In the genomic region with DNA sequence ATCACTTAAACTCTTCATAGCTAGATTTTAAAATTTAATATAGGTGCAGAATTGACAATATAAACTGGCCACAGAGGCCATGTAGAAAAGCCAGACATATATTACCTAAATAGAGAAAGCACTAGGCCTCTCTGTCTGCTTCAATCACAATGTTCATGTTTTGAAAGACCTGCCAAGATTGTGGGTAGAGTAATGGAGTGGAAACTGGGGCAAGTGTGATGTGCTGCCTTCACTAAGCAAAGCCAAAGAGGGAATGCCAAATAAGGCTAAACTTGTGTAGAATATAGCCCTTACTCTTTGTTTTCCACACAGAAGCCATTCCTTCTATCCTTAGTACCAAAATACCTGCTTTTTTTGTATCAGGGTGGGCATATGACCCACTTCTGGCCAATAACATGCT, we compare ENCODE assay signal across 23 cellular contexts.
"Had no signal": no experiment of that assay in that cellular context is flagged by ENCODE, and none has a peak within 500 bp of the region (broad histone marks: within the 10 kb centered on the region; RNA-seq: fewer than 3 reads in every experiment).

No MANE protein-coding gene starts in this region.

- ATAC-seq: gastroesophageal sphincter; left ventricle myocardium superior; stimulated activated naive B cell treated with anti-CD40 and anti-IgM and Interleukin-4, amounts not matched to agents 10 μg/mL and 1 μg/mL and 100 μg/mL, for 72 hours; upper lobe of right lung had no signal

- H3K4me3 ChIP-seq: cardiac muscle cell, esophagus squamous epithelium, gastroesophageal sphincter, hepatocyte, stomach, suprapubic skin, tibial artery, upper lobe of right lung had no signal

- DNase-seq: activated CD4-positive, alpha-beta memory T cell treated with anti-CD3 and anti-CD28 coated beads, Interleukin-2, amount 10 ng/mL, durations not matched to agents 7 days and 5 days; activated CD4-positive, alpha-beta T cell treated with anti-CD3 and anti-CD28 coated beads for 1 hour; activated CD4-positive, alpha-beta T cell treated with anti-CD3 and anti-CD28 coated beads, Interleukin-2, amount 10 ng/mL, durations not matched to agents 7 days and 5 days; activated CD8-positive, alpha-beta memory T cell treated with anti-CD3 and anti-CD28 coated beads, Interleukin-2, amount 50 U/mL, for 48 hours; activated gamma-delta T cell; activated naive CD4-positive, alpha-beta T cell treated with anti-CD3 and anti-CD28 coated beads, Interleukin-2, amount 50 U/mL, for 16 hours; activated T-cell treated with anti-CD3 and anti-CD28 coated beads, Interleukin-2, amount 50 U/mL, for 24 hours; esophagus squamous epithelium; islet precursor cell; left ventricle myocardium superior; naive B cell; nephron progenitor cell; stimulated activated CD4-positive, alpha-beta T cell treated with anti-CD3 and anti-CD28 coated beads, Interleukin-15, amount 100 ng/mL, for 24 hours; stimulated activated CD4-positive, alpha-beta T cell treated with anti-CD3 and anti-CD28 coated beads, Interleukin-2, amount 100 ng/mL, for 24 hours; stimulated activated naive B cell treated with anti-CD40 and anti-IgM and Interleukin-4, amounts not matched to agents 10 μg/mL and 1 μg/mL and 100 μg/mL, for 72 hours; stomach; T-helper 2 cell; tibial artery; upper lobe of right lung had no signal
